ENCODE assay signal across 2 cellular contexts in the genomic region with DNA sequence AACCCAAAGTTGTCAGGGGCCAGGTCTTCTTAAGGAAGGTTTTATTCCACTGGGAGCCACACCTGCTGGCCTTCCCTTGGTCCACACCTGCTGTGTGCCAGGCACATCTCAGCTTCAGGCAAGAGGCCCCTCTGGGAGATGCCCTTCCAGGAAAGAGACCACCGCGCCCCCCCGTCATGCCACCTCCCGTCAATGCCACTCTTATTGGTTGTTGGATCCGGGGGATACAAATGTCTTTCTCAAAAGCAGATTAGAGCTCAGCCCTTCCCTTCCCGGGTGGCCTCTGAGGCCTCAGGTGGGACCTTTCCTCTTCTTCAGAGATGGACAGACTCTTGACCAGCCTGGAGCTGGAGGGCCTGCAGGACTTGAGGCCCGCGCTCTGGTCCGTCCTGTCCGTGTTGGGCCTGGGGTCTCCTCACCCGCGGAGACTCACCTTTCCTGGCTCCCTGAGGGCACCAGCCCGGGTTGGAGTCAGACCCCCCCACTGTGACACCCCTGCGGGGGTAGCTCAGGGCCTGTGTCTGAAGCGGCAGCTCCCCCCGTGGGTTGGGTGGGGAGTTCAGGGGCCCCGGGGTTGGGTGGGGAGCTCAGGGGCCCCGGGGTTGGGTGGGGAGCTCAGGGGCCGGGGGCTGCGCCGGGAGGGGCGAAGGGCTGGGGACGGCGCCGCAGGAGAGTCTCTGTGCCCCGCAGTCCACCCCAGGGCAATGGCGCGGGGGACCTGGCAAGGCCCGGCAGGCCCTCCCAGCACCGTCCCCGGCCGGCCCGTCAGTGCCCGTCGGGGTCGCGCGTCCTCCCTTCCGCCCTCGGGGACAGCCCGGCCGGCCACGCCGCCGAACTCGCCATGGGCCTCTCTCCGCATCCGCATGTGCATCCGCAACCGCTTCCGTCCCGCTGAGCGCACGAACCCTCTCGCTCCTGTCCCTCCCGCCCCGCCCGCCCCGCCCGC.
TF ChIP-seq lines count a peak whose summit lies in the region.

No MANE protein-coding gene starts in this region.

TF ChIP-seq in SK-N-SH, 30 proteins besides CTCF, POLR2A, EP300 and RAD21 (continued from another document):
- TF ChIP-seq NFIC (IDR thresholded peaks at IDR 0.05; ENCODE audit: borderline replicate concordance) (no peak), GATA2 (CRISPR knock-in tag; IDR thresholded peaks at IDR 0.05) (no peak), SIN3A (IDR thresholded peaks at IDR 0.05; ENCODE audit: borderline replicate concordance, low read depth, low read length) (no peak), FOSL2 (IDR thresholded peaks at IDR 0.05; ENCODE audit: borderline replicate concordance, low read depth) (no peak), TEAD4 (IDR thresholded peaks at IDR 0.05; ENCODE audit: borderline replicate concordance, insufficient read depth) (no peak)
- TF ChIP-seq, protein P1, sequence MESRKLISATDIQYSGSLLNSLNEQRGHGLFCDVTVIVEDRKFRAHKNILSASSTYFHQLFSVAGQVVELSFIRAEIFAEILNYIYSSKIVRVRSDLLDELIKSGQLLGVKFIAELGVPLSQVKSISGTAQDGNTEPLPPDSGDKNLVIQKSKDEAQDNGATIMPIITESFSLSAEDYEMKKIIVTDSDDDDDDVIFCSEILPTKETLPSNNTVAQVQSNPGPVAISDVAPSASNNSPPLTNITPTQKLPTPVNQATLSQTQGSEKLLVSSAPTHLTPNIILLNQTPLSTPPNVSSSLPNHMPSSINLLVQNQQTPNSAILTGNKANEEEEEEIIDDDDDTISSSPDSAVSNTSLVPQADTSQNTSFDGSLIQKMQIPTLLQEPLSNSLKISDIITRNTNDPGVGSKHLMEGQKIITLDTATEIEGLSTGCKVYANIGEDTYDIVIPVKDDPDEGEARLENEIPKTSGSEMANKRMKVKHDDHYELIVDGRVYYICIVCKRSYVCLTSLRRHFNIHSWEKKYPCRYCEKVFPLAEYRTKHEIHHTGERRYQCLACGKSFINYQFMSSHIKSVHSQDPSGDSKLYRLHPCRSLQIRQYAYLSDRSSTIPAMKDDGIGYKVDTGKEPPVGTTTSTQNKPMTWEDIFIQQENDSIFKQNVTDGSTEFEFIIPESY (IDR thresholded peaks at IDR 0.05; ENCODE audit: borderline replicate concordance, low read depth): no peak

TF ChIP-seq in SK-N-SH treated with all-trans-retinoic acid at 6 μM for 48 hours, 23 proteins besides CTCF, POLR2A, EP300 and RAD21 (continued from another document):
- TF ChIP-seq, protein P2, sequence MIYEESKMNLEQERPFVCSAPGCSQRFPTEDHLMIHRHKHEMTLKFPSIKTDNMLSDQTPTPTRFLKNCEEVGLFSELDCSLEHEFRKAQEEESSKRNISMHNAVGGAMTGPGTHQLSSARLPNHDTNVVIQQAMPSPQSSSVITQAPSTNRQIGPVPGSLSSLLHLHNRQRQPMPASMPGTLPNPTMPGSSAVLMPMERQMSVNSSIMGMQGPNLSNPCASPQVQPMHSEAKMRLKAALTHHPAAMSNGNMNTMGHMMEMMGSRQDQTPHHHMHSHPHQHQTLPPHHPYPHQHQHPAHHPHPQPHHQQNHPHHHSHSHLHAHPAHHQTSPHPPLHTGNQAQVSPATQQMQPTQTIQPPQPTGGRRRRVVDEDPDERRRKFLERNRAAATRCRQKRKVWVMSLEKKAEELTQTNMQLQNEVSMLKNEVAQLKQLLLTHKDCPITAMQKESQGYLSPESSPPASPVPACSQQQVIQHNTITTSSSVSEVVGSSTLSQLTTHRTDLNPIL (CRISPR knock-in tag; IDR thresholded peaks at IDR 0.05; ENCODE audit: low read depth): no peak
- no peak for TF ChIP-seq TCF4 (CRISPR knock-in tag; IDR thresholded peaks at IDR 0.05; ENCODE audit: borderline replicate concordance)
- TF ChIP-seq ZNF565 (CRISPR knock-in tag; conservative IDR thresholded peaks at IDR 0.05; ENCODE audit: low read depth): no peak
- no peak for TF ChIP-seq ZFP3 (CRISPR knock-in tag; IDR thresholded peaks at IDR 0.05)
- no peak for TF ChIP-seq CSDC2 (CRISPR knock-in tag; IDR thresholded peaks at IDR 0.05)
- no peak for TF ChIP-seq ZFP30 (CRISPR knock-in tag; IDR thresholded peaks at IDR 0.05)
- TF ChIP-seq, protein P3, sequence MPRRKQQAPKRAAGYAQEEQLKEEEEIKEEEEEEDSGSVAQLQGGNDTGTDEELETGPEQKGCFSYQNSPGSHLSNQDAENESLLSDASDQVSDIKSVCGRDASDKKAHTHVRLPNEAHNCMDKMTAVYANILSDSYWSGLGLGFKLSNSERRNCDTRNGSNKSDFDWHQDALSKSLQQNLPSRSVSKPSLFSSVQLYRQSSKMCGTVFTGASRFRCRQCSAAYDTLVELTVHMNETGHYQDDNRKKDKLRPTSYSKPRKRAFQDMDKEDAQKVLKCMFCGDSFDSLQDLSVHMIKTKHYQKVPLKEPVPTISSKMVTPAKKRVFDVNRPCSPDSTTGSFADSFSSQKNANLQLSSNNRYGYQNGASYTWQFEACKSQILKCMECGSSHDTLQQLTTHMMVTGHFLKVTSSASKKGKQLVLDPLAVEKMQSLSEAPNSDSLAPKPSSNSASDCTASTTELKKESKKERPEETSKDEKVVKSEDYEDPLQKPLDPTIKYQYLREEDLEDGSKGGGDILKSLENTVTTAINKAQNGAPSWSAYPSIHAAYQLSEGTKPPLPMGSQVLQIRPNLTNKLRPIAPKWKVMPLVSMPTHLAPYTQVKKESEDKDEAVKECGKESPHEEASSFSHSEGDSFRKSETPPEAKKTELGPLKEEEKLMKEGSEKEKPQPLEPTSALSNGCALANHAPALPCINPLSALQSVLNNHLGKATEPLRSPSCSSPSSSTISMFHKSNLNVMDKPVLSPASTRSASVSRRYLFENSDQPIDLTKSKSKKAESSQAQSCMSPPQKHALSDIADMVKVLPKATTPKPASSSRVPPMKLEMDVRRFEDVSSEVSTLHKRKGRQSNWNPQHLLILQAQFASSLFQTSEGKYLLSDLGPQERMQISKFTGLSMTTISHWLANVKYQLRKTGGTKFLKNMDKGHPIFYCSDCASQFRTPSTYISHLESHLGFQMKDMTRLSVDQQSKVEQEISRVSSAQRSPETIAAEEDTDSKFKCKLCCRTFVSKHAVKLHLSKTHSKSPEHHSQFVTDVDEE (CRISPR knock-in tag; IDR thresholded peaks at IDR 0.05): no peak
- no peak for TF ChIP-seq PPARA (CRISPR knock-in tag; IDR thresholded peaks at IDR 0.05; ENCODE audit: borderline replicate concordance)
- no peak for TF ChIP-seq RARB (CRISPR knock-in tag; IDR thresholded peaks at IDR 0.05)
- no peak for TF ChIP-seq ESRRG (CRISPR knock-in tag; IDR thresholded peaks at IDR 0.05)
- no peak for TF ChIP-seq ARNTL (CRISPR knock-in tag; IDR thresholded peaks at IDR 0.05; ENCODE audit: borderline replicate concordance, low read depth)
